15 cellular contexts compared by ENCODE assay signal in the genomic region with DNA sequence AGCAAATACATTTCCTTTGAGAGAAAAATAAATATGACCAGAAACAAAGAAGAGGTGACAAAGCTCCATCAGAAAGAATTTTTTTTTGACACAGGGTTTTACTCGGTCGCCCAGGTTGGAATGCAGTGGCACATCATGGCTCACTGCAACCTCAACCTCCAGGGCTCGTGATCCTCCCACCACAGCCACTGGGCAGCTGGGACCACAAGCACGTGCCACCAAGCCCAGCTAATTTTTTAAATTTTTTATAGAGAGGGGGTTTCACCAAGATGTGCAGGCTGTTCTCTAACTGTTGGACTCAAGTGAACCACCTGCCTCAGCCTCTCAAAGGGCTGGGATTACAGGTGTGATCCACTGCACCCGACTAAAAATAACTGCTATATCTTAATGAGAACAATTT. TPM values are rescaled to one million over a fixed set of nuclear protein-coding genes. Genes with fewer than 3 reads are reported as not detected.
DNase-seq lines count a peak whose midpoint lies in the region; ATAC-seq lines count a peak whose summit lies in the region.
"Had no signal": no experiment of that assay in that cellular context is flagged by ENCODE, and none has a peak within 500 bp of the region (broad histone marks: within the 10 kb centered on the region; RNA-seq: fewer than 3 reads in every experiment).

No MANE protein-coding gene starts in this region.

- H3K36me3 Mint-ChIP-seq in activated T-cell treated with anti-CD3 and anti-CD28 coated beads, Interleukin-2, amount 50 U/mL, for 24 hours (ENCODE audit: low read depth): peaks cover 92% of the 10 kb centered on the region
- H3K36me3 Mint-ChIP-seq in stimulated activated effector memory CD8-positive, alpha-beta T cell treated with anti-CD3 and anti-CD28 coated beads, Interleukin-12 subunit alpha, Interleukin-12 subunit beta, amount 100 ng/mL, for 72 hours: peaks cover 99% of the 10 kb centered on the region

- DNase-seq in activated T-cell treated with anti-CD3 and anti-CD28 coated beads, Interleukin-2, amount 50 U/mL, for 24 hours: no peak
- DNase-seq in activated T-cell treated with anti-CD3 and anti-CD28 coated beads, Interleukin-2, amount 50 U/mL, for 1 hour: no peak
- DNase-seq in myocyte (ENCODE audit: low read depth) (peak; percentile 70), hypothalamus (lab: John Stamatoyannopoulos, UW) (no peak), NCI-H345 treated with DMSO at 0.1 percent for 48 hours (lab: John Stamatoyannopoulos, UW; ENCODE audit: unreplicated experiment) (no peak)
- no peak for DNase-seq in stimulated activated effector memory CD8-positive, alpha-beta T cell treated with anti-CD3 and anti-CD28 coated beads, Interleukin-12 subunit alpha, Interleukin-12 subunit beta, amount 100 ng/mL, for 72 hours (ENCODE audit: low spot score in 2 of 2)
- DNase-seq: Caco-2; CD4-positive, CD25-positive, alpha-beta regulatory T cell; CD8-positive, alpha-beta T cell; DMS153; DND-41; GM23248; H7; HCEC 1CT had no signal

- H3K27me3 Mint-ChIP-seq in activated T-cell treated with anti-CD3 and anti-CD28 coated beads, Interleukin-2, amount 50 U/mL, for 24 hours: no peaks in the 10 kb centered on the region
- H3K27me3 Mint-ChIP-seq: B cell; CD4-positive, CD25-positive, alpha-beta regulatory T cell had no signal

- peaks cover 3% of the 10 kb centered on the region for H3K4me1 Mint-ChIP-seq in activated T-cell treated with anti-CD3 and anti-CD28 coated beads, Interleukin-2, amount 50 U/mL, for 24 hours (ENCODE audit: low read depth)
- no peaks in the 10 kb centered on the region for H3K4me1 Mint-ChIP-seq in stimulated activated effector memory CD8-positive, alpha-beta T cell treated with anti-CD3 and anti-CD28 coated beads, Interleukin-12 subunit alpha, Interleukin-12 subunit beta, amount 100 ng/mL, for 72 hours

- H3K27ac Mint-ChIP-seq in activated T-cell treated with anti-CD3 and anti-CD28 coated beads, Interleukin-2, amount 50 U/mL, for 24 hours: peak overlapping the region; percentile 33
- H3K27ac Mint-ChIP-seq in stimulated activated effector memory CD8-positive, alpha-beta T cell treated with anti-CD3 and anti-CD28 coated beads, Interleukin-12 subunit alpha, Interleukin-12 subunit beta, amount 100 ng/mL, for 72 hours: peak overlapping the region; percentile 26
- H3K27ac Mint-ChIP-seq: B cell; CD8-positive, alpha-beta T cell had no signal

- H3K4me3 Mint-ChIP-seq in activated T-cell treated with anti-CD3 and anti-CD28 coated beads, Interleukin-2, amount 50 U/mL, for 24 hours: no peak overlapping the region
- no peak overlapping the region for H3K4me3 Mint-ChIP-seq in stimulated activated effector memory CD8-positive, alpha-beta T cell treated with anti-CD3 and anti-CD28 coated beads, Interleukin-12 subunit alpha, Interleukin-12 subunit beta, amount 100 ng/mL, for 72 hours
- H3K4me3 Mint-ChIP-seq: B cell; CD4-positive, CD25-positive, alpha-beta regulatory T cell; CD8-positive, alpha-beta T cell had no signal

- H3K9me3 Mint-ChIP-seq in activated T-cell treated with anti-CD3 and anti-CD28 coated beads, Interleukin-2, amount 50 U/mL, for 24 hours: no peaks in the 10 kb centered on the region
- no peaks in the 10 kb centered on the region for H3K9me3 Mint-ChIP-seq in stimulated activated effector memory CD8-positive, alpha-beta T cell treated with anti-CD3 and anti-CD28 coated beads, Interleukin-12 subunit alpha, Interleukin-12 subunit beta, amount 100 ng/mL, for 72 hours
- H3K9me3 Mint-ChIP-seq: CD4-positive, CD25-positive, alpha-beta regulatory T cell; CD8-positive, alpha-beta T cell had no signal

- ATAC-seq in stimulated activated effector memory CD8-positive, alpha-beta T cell treated with anti-CD3 and anti-CD28 coated beads, Interleukin-12 subunit alpha, Interleukin-12 subunit beta, amount 100 ng/mL, for 72 hours: no peak
- ATAC-seq: CD8-positive, alpha-beta T cell had no signal

RNA-seq across cellular contexts. Expression of gene ADH5, which starts 10.3 kb away (rescaled TPM):
- 118 and 122 TPM in 2 replicates for total RNA-seq in myocyte
- 125 TPM for polyA plus RNA-seq in myocyte (2012)
